Comparison of ENCODE assay signal across 18 cellular contexts in genomic region chr7:152624218-152624617, GRCh38.
"Had no signal": no experiment of that assay in that cellular context is flagged by ENCODE, and none has a peak within 500 bp of the region (broad histone marks: within the 10 kb centered on the region; RNA-seq: fewer than 3 reads in every experiment).

No MANE protein-coding gene starts in this region.

- H3K4me3 ChIP-seq: ascending aorta, left lung, smooth muscle cell, suprapubic skin, transverse colon, uterus had no signal

- H3K9me3 ChIP-seq: ascending aorta, left lung, suprapubic skin, transverse colon, uterus had no signal

- H3K36me3 ChIP-seq: ascending aorta, left lung, suprapubic skin, transverse colon, uterus had no signal

- H3K4me1 ChIP-seq: ascending aorta, left lung, suprapubic skin, transverse colon, uterus had no signal

- H3K27me3 ChIP-seq: ascending aorta, left lung, suprapubic skin, transverse colon, uterus had no signal

- DNase-seq: activated B cell treated with CpG ODN at 0.5 μM for 24 hours; activated CD4-positive, alpha-beta T cell treated with anti-CD3 and anti-CD28 coated beads for 4 hours; activated CD8-positive, alpha-beta T cell treated with anti-CD3 and anti-CD28 coated beads for 36 hours; activated naive CD4-positive, alpha-beta T cell treated with Interleukin-2 at 50 U/mL for 16 hours; activated naive CD8-positive, alpha-beta T cell treated with anti-CD3 and anti-CD28 coated beads, Interleukin-2, amount 50 U/mL, for 24 hours; activated T-cell treated with anti-CD3 and anti-CD28 coated beads, Interleukin-2, amount 50 U/mL, for 1 hour; cerebellar nuclear complex; cortex of kidney; erythroblast; head of caudate nucleus; left lung; stimulated activated CD4-positive, alpha-beta T cell treated with anti-CD3 and anti-CD28 coated beads, Interleukin-4, amount 100 ng/mL, for 1 hour; stimulated activated naive CD8-positive, alpha-beta T cell treated with anti-CD3 and anti-CD28 coated beads, Interleukin-15, amount 100 ng/mL, for 72 hours; transverse colon; uterus had no signal
